Comparison of ENCODE assay signal across 8 cellular contexts in the genomic region with DNA sequence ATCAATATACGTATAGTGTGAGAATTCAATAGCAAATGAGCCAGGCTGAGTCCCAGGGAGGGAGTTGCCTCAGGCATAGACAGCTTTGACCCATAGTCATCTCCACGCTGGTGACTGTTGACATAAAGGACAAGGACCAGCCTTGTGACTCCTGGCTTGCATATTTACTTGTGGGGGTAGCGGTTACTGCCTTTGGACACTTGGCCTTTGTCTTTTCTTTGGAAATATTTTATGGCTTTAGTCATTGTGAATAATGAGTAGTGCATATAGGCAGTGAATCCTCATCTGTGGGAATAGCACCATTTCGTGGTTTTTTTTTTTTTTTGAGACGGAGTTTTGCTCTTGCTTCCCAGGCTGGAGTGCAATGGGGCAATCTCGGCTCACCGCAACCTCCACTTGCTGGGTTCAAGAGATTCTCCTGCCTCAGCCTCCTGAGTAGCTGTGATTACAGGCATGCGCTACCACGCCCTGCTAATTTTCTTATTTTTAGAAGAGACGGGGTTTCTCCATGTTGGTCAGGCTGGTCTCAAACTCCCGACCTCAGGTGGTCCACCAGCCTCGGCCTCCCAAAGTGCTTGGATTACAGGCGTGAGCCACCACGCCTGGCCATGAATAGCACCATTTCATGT.
DNase-seq lines count a peak whose midpoint lies in the region; ATAC-seq, FAIRE-seq and TF ChIP-seq lines count a peak whose summit lies in the region.
"Not testable (repeated sequence)": the region's sequence is repeated elsewhere in the genome, so short reads cannot be mapped to it uniquely, and the experiment has no call there.

No MANE protein-coding gene starts in this region.

- H4K20me1 ChIP-seq in PC-3 (ENCODE audit: low read length); HepG2 (ENCODE audit: insufficient read depth, low read length): not testable (repeated sequence)

- H3K36me3 ChIP-seq in PC-3 (ENCODE audit: low read depth, low read length); HepG2 (replicated peaks in 1 of 2; ENCODE audit: control insufficient read depth in 1 of 2, insufficient read depth in 2 of 2, low read length in 2 of 2): not testable (repeated sequence)

- peak; percentile 96 for FAIRE-seq in HepG2 (lab: Jason Lieb, UNC)

- H3K4me3 ChIP-seq in PC-3 (ENCODE audit: low read length): not testable (repeated sequence)
- peak overlapping the region in 2 of 3 experiments; percentile 16 to 56; a peak in 1 of 6 replicates for H3K4me3 ChIP-seq in HepG2 (replicated peaks in 1 of 3; ENCODE audit: insufficient read depth in 1 of 3, low read depth in 2 of 3, low read length in 3 of 3)

- H3K9me3 ChIP-seq in PC-3 (ENCODE audit: low read length); HepG2 (ENCODE audit: low read length): not testable (repeated sequence)

- TF ChIP-seq CTCF in 22Rv1 (IDR thresholded peaks at IDR 0.05); PC-3 (conservative IDR thresholded peaks at IDR 0.05; ENCODE audit: low read depth, low read length): not testable (repeated sequence)
- 0 out of 2 replicates have a peak, but pooled peaks have one; percentile 4 for TF ChIP-seq CTCF in HepG2 (CRISPR knock-in tag; IDR thresholded peaks at IDR 0.05)

- H3K79me2 ChIP-seq in PC-3 (ENCODE audit: low read length) (peaks cover 63% of the 10 kb centered on the region), HepG2 (ENCODE audit: insufficient read depth, low read length) (peaks cover 52% of the 10 kb centered on the region)

- H3K9ac ChIP-seq in PC-3 (ENCODE audit: low read length) (peak overlapping the region; percentile 80), HepG2 (ENCODE audit: insufficient read depth, low read depth, low read length) (peak overlapping the region; percentile 81)

- CTCF ChIA-PET in PC-3 (lab: Charles Lee): interaction anchor here (0.6 kb wide), 1 partner anchor 11 kb away, joined by 7 read pairs; no protein-coding TSS in a partner anchor
- CTCF ChIA-PET in HepG2 (lab: Yijun Ruan, JAX; ENCODE audit: low intra/inter-chr PET ratio, low total read pairs): not testable (repeated sequence)

- not testable (repeated sequence) for H3K27me3 ChIP-seq in PC-3 (ENCODE audit: low read length); HepG2 (ENCODE audit: control insufficient read depth in 1 of 2, insufficient read depth in 2 of 2, low read length in 2 of 2)

- peak in 1 of 2 experiments; percentile 86; a peak in 2 of 4 replicates for TF ChIP-seq POLR2A in HepG2 (IDR thresholded peaks at IDR 0.05; ENCODE audit: insufficient read depth in 1 of 2, low read depth in 2 of 2, low read length in 2 of 2)

- peak; percentile 6; the same call in 1 of the 2 replicates for TF ChIP-seq RAD21 in HepG2 (CRISPR knock-in tag; IDR thresholded peaks at IDR 0.05)

- not testable (repeated sequence) for H3K9me2 ChIP-seq in PC-3 (replicated peaks; ENCODE audit: low read length)

- peak overlapping the region; percentile 72 for H3K4me2 ChIP-seq in PC-3 (ENCODE audit: low read length)
- H3K4me2 ChIP-seq in HepG2 (ENCODE audit: low read depth, low read length): peak overlapping the region; percentile 75

- intact Hi-C loops in PC-3 (cut with micrococcal nuclease) (loop anchor here (1.0 kb wide), 1 partner anchor 122 kb away; the partner anchor contains the start of gene IPP), HepG2 (cut with micrococcal nuclease; ENCODE audit: unreplicated experiment) (loop anchor here (1.0 kb wide), 1 partner anchor 186 kb away; the partner anchor contains the start of gene GPBP1L1)

- H3K4me1 ChIP-seq in PC-3 (ENCODE audit: insufficient read depth, low read length) (peaks cover 61% of the 10 kb centered on the region), HepG2 (ENCODE audit: insufficient read depth, low read length) (peaks cover 93% of the 10 kb centered on the region)

- not testable (repeated sequence) for BruUV-seq in PC-3 (replicated peaks; lab: Mats Ljungman, UMichigan); HepG2 (replicated peaks; lab: Mats Ljungman, UMichigan)

- WGBS in HepG2 (ENCODE audit: low lambda C conversion rate): 44% methylated on average over 14 of the region's 14 CpGs

- ATAC-seq in PC-3 (peak; percentile 98), HepG2 (peak; percentile 98)

- DNase-seq in Daoy (ENCODE audit: low read depth): peak; percentile 41
- peak; percentile 99 for DNase-seq in HT1080 (ENCODE audit: low read depth)
- peak; percentile 98 for DNase-seq in PC-3
- peak; percentile 75 for DNase-seq in astrocyte of the hippocampus (ENCODE audit: low read depth, low spot score)
- DNase-seq in fibroblast of peridontal ligament (ENCODE audit: extremely low read depth): peak; percentile 58
- DNase-seq in HepG2 (ENCODE audit: low spot score): peak; percentile 99
- peak; percentile 41 for DNase-seq in renal cortical epithelial cell (ENCODE audit: low read depth)

- H2AFZ ChIP-seq in PC-3 (ENCODE audit: low read length); HepG2 (ENCODE audit: low read length): not testable (repeated sequence)

- not testable (repeated sequence) for H3F3A ChIP-seq in PC-3 (ENCODE audit: low read length, unreplicated experiment)

- H3K27ac ChIP-seq in 22Rv1: peak overlapping the region; percentile 47
- peak overlapping the region; percentile 97 for H3K27ac ChIP-seq in PC-3 (ENCODE audit: low read length)
- H3K27ac ChIP-seq in HepG2 (ENCODE audit: extremely low read length, insufficient read depth, low read length): peak overlapping the region; percentile 97

- POLR2A ChIA-PET in PC-3 (lab: Charles Lee; ENCODE audit: unreplicated experiment): not testable (repeated sequence)
- POLR2A ChIA-PET in HepG2 (lab: Yijun Ruan, JAX): interaction anchor here (0.6 to 2.6 kb wide), 6 partner anchors 10 to 289 kb away, joined by 3 to 10 read pairs (median 5); partner anchors contain the start of gene GPBP1L1

- in situ Hi-C loops in HepG2 (cut with HindIII; ENCODE audit: extremely low pct_ligation_motif_present, low pct_unique_long_range_greater_than_20kb): not testable (repeated sequence)

- TF ChIP-seq EP300 in HepG2 (IDR thresholded peaks at IDR 0.05; ENCODE audit: low read depth in 2 of 2, low read length in 2 of 2) (peak; percentile 94 to 95; a peak in 3 of 4 replicates), HepG2 (CRISPR knock-in tag; IDR thresholded peaks at IDR 0.05; ENCODE audit: borderline replicate concordance) (peak; percentile 95)

TF ChIP-seq in HepG2, 621 proteins besides CTCF, POLR2A, EP300 and RAD21 (continues in another document):
- TF ChIP-seq CCDC6 (CRISPR knock-in tag; IDR thresholded peaks at IDR 0.05) (0 out of 2 replicates have a peak, but pooled peaks have one; percentile 33), ZSCAN21 (CRISPR knock-in tag; IDR thresholded peaks at IDR 0.05; ENCODE audit: borderline replicate concordance) (peak; percentile 69; the same call in 1 of the 2 replicates), TEAD3 (CRISPR knock-in tag; optimal IDR thresholded peaks at IDR 0.05; ENCODE audit: borderline replicate concordance) (peak; percentile 96), ARID3A (IDR thresholded peaks at IDR 0.05; ENCODE audit: low read depth, low read length) (peak; percentile 95), ZNF574 (CRISPR knock-in tag; IDR thresholded peaks at IDR 0.05) (peak; percentile 71), ZSCAN9 (CRISPR knock-in tag; IDR thresholded peaks at IDR 0.05; ENCODE audit: borderline replicate concordance) (peak; percentile 66; the same call in 1 of the 2 replicates), NFIC (IDR thresholded peaks at IDR 0.05; ENCODE audit: low read length) (peak; percentile 86), ZNF292 (CRISPR knock-in tag; IDR thresholded peaks at IDR 0.05; ENCODE audit: borderline replicate concordance, low read depth) (peak; percentile 70; the same call in 1 of the 2 replicates), ZNF317 (CRISPR knock-in tag; IDR thresholded peaks at IDR 0.05) (peak; percentile 61; the same call in 1 of the 2 replicates), KDM2A (CRISPR knock-in tag; IDR thresholded peaks at IDR 0.05; ENCODE audit: borderline replicate concordance, low read depth) (peak; percentile 43; the same call in 1 of the 2 replicates), KDM1A (CRISPR knock-in tag; IDR thresholded peaks at IDR 0.05) (peak; percentile 83; the same call in 1 of the 2 replicates), ARNTL (CRISPR knock-in tag; IDR thresholded peaks at IDR 0.05) (peak; percentile 74; the same call in 1 of the 2 replicates), CBFB (CRISPR knock-in tag; IDR thresholded peaks at IDR 0.05) (peak; percentile 85)

Comparison
In these comparisons a context has a peak if more than half of its experiments do, and no peak if none do; other contexts are left out.
1. H3K27ac ChIP-seq: peak in every context shown above with its lines; median percentile 97 in PC-3; 97 in HepG2; 47 in 22Rv1.
2. DNase-seq: peak in every context shown above with its lines; median percentile 99 in HT1080; 99 in HepG2; 98 in PC-3; 75 in astrocyte of the hippocampus; 58 in fibroblast of peridontal ligament; 41 in Daoy; 41 in renal cortical epithelial cell.